1 cellular context compared by ENCODE assay signal in the genomic region with DNA sequence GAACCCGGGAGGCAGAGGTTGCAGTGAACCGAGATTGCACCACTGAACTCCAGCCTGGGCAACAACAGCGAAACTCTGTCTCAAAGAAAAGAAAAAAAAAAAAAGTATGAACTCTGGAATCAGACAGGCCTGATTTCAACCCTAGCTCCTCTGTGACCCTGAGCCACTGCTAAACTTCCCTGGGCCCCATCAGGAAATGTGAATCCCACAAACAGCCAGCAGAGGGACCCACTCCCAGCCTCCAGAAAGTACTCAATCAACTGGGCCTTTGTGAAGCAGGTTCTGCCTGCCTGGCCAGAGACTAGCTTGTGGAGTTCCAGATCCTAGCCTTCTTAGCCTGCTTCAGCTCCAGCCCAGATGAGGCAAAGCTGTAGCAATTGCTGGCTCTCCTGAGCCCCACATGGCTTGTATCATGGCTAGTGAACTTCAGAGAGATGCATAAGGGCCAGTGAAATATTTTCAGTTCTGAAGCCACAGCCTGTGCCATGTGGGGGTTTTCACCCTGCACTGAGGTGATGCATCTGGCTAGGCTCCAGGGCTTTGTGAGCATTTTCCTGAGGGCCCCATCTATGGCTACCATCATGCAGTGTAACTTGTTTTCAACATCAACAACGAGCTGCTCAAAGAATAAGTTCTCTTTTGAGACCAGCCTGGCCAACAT.
A peak's percentile ranks its signal among the peaks of the same experiment; 100 is the strongest.
TF ChIP-seq lines count a peak whose summit lies in the region.

No MANE protein-coding gene starts in this region.

TF ChIP-seq in IMR-90, 13 proteins besides CTCF, POLR2A, EP300 and RAD21:
- peak; percentile 45; the same call in 1 of the 2 replicates for TF ChIP-seq SMC3 (IDR thresholded peaks at IDR 0.05; ENCODE audit: low read depth, low read length)
- TF ChIP-seq MAFK (IDR thresholded peaks at IDR 0.05; ENCODE audit: low read depth, low read length), result no peak
